ENCODE assay signal across 2 cellular contexts in the genomic region with DNA sequence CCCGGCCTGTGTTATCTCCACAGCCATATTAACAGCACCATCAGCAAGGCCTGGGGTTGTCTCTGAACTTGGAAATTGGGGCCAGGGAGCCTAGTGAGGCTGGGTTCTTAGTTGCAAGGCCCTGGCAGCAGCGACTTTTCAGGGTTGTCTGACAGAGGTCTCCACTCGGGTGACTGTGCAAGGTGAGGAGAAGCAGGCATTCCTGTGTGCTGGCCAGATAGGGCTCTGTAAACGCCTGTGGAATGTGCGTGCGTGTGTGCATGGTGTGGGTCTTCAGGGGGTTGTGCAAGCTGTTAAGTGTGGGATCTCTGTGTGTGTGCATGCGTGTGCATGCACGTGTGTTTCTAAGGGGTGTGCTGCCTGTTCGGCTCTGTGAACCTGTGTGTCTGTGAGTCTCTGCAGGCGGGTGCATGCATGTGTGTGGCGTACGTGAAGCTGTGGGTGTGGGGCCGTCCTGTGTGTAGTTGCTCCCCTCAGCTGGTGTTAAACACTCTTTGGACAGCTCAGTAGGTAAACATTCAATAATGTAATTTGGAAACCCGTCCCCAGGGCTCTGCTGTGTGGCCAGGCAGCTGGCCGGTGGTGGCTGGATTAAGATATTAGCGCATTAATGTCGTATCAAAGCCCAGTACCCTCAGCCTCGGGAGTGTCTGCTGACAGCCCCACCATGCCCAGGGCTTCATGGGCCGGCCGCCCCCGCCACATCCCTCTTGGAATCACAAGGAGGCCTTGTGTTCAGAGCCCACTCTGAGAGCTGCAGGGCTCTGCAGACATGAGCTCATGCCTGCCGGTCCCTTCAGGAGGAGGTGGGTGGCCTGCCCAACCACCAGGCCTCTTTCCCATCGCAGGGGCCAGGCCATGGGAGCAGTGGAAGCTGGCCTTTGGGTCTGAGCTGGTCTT.
TF ChIP-seq lines count a peak whose summit lies in the region.

No MANE protein-coding gene starts in this region.

TF ChIP-seq in SK-N-SH, 30 proteins besides CTCF, POLR2A, EP300 and RAD21 (continued from another document):
- TF ChIP-seq, protein P1, sequence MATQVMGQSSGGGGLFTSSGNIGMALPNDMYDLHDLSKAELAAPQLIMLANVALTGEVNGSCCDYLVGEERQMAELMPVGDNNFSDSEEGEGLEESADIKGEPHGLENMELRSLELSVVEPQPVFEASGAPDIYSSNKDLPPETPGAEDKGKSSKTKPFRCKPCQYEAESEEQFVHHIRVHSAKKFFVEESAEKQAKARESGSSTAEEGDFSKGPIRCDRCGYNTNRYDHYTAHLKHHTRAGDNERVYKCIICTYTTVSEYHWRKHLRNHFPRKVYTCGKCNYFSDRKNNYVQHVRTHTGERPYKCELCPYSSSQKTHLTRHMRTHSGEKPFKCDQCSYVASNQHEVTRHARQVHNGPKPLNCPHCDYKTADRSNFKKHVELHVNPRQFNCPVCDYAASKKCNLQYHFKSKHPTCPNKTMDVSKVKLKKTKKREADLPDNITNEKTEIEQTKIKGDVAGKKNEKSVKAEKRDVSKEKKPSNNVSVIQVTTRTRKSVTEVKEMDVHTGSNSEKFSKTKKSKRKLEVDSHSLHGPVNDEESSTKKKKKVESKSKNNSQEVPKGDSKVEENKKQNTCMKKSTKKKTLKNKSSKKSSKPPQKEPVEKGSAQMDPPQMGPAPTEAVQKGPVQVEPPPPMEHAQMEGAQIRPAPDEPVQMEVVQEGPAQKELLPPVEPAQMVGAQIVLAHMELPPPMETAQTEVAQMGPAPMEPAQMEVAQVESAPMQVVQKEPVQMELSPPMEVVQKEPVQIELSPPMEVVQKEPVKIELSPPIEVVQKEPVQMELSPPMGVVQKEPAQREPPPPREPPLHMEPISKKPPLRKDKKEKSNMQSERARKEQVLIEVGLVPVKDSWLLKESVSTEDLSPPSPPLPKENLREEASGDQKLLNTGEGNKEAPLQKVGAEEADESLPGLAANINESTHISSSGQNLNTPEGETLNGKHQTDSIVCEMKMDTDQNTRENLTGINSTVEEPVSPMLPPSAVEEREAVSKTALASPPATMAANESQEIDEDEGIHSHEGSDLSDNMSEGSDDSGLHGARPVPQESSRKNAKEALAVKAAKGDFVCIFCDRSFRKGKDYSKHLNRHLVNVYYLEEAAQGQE (IDR thresholded peaks at IDR 0.05; ENCODE audit: low read depth, low read length) = no peak

TF ChIP-seq in SK-N-SH treated with all-trans-retinoic acid at 6 μM for 48 hours, 23 proteins besides CTCF, POLR2A, EP300 and RAD21 (continued from another document):
- TF ChIP-seq, protein P2, sequence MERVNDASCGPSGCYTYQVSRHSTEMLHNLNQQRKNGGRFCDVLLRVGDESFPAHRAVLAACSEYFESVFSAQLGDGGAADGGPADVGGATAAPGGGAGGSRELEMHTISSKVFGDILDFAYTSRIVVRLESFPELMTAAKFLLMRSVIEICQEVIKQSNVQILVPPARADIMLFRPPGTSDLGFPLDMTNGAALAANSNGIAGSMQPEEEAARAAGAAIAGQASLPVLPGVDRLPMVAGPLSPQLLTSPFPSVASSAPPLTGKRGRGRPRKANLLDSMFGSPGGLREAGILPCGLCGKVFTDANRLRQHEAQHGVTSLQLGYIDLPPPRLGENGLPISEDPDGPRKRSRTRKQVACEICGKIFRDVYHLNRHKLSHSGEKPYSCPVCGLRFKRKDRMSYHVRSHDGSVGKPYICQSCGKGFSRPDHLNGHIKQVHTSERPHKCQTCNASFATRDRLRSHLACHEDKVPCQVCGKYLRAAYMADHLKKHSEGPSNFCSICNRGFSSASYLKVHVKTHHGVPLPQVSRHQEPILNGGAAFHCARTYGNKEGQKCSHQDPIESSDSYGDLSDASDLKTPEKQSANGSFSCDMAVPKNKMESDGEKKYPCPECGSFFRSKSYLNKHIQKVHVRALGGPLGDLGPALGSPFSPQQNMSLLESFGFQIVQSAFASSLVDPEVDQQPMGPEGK (CRISPR knock-in tag; IDR thresholded peaks at IDR 0.05; ENCODE audit: borderline replicate concordance) = no peak
- TF ChIP-seq ARNTL (CRISPR knock-in tag; IDR thresholded peaks at IDR 0.05; ENCODE audit: borderline replicate concordance, low read depth) = no peak
- no peak for TF ChIP-seq ZNF565 (CRISPR knock-in tag; conservative IDR thresholded peaks at IDR 0.05; ENCODE audit: low read depth)
- TF ChIP-seq SNAI2 (CRISPR knock-in tag; IDR thresholded peaks at IDR 0.05) = no peak
- no peak for TF ChIP-seq PPARA (CRISPR knock-in tag; IDR thresholded peaks at IDR 0.05; ENCODE audit: borderline replicate concordance)
- TF ChIP-seq ZFP3 (CRISPR knock-in tag; IDR thresholded peaks at IDR 0.05) = no peak
- no peak for TF ChIP-seq GLIS3 (CRISPR knock-in tag; IDR thresholded peaks at IDR 0.05)
- no peak for TF ChIP-seq ISL1 (CRISPR knock-in tag; IDR thresholded peaks at IDR 0.05)
- no peak for TF ChIP-seq ESRRG (CRISPR knock-in tag; IDR thresholded peaks at IDR 0.05)
- TF ChIP-seq, protein P3, sequence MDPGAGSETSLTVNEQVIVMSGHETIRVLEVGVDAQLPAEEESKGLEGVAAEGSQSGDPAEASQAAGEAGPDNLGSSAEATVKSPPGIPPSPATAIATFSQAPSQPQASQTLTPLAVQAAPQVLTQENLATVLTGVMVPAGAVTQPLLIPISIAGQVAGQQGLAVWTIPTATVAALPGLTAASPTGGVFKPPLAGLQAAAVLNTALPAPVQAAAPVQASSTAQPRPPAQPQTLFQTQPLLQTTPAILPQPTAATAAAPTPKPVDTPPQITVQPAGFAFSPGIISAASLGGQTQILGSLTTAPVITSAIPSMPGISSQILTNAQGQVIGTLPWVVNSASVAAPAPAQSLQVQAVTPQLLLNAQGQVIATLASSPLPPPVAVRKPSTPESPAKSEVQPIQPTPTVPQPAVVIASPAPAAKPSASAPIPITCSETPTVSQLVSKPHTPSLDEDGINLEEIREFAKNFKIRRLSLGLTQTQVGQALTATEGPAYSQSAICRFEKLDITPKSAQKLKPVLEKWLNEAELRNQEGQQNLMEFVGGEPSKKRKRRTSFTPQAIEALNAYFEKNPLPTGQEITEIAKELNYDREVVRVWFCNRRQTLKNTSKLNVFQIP (CRISPR knock-in tag; IDR thresholded peaks at IDR 0.05; ENCODE audit: borderline replicate concordance, low read depth) = no peak
- no peak for TF ChIP-seq ZC3H10 (CRISPR knock-in tag; IDR thresholded peaks at IDR 0.05)
- TF ChIP-seq CSDC2 (CRISPR knock-in tag; IDR thresholded peaks at IDR 0.05) = no peak
- TF ChIP-seq, protein P4, sequence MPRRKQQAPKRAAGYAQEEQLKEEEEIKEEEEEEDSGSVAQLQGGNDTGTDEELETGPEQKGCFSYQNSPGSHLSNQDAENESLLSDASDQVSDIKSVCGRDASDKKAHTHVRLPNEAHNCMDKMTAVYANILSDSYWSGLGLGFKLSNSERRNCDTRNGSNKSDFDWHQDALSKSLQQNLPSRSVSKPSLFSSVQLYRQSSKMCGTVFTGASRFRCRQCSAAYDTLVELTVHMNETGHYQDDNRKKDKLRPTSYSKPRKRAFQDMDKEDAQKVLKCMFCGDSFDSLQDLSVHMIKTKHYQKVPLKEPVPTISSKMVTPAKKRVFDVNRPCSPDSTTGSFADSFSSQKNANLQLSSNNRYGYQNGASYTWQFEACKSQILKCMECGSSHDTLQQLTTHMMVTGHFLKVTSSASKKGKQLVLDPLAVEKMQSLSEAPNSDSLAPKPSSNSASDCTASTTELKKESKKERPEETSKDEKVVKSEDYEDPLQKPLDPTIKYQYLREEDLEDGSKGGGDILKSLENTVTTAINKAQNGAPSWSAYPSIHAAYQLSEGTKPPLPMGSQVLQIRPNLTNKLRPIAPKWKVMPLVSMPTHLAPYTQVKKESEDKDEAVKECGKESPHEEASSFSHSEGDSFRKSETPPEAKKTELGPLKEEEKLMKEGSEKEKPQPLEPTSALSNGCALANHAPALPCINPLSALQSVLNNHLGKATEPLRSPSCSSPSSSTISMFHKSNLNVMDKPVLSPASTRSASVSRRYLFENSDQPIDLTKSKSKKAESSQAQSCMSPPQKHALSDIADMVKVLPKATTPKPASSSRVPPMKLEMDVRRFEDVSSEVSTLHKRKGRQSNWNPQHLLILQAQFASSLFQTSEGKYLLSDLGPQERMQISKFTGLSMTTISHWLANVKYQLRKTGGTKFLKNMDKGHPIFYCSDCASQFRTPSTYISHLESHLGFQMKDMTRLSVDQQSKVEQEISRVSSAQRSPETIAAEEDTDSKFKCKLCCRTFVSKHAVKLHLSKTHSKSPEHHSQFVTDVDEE (CRISPR knock-in tag; IDR thresholded peaks at IDR 0.05) = no peak
- no peak for TF ChIP-seq BACH2 (CRISPR knock-in tag; IDR thresholded peaks at IDR 0.05; ENCODE audit: borderline replicate concordance)
- no peak for TF ChIP-seq OSR1 (CRISPR knock-in tag; IDR thresholded peaks at IDR 0.05)
- no peak for TF ChIP-seq TCF4 (CRISPR knock-in tag; IDR thresholded peaks at IDR 0.05; ENCODE audit: borderline replicate concordance)
- no peak for TF ChIP-seq ZNF70 (CRISPR knock-in tag; IDR thresholded peaks at IDR 0.05)
- TF ChIP-seq RARB (CRISPR knock-in tag; IDR thresholded peaks at IDR 0.05) = no peak
